10 cellular contexts compared by ENCODE assay signal in the genomic region with DNA sequence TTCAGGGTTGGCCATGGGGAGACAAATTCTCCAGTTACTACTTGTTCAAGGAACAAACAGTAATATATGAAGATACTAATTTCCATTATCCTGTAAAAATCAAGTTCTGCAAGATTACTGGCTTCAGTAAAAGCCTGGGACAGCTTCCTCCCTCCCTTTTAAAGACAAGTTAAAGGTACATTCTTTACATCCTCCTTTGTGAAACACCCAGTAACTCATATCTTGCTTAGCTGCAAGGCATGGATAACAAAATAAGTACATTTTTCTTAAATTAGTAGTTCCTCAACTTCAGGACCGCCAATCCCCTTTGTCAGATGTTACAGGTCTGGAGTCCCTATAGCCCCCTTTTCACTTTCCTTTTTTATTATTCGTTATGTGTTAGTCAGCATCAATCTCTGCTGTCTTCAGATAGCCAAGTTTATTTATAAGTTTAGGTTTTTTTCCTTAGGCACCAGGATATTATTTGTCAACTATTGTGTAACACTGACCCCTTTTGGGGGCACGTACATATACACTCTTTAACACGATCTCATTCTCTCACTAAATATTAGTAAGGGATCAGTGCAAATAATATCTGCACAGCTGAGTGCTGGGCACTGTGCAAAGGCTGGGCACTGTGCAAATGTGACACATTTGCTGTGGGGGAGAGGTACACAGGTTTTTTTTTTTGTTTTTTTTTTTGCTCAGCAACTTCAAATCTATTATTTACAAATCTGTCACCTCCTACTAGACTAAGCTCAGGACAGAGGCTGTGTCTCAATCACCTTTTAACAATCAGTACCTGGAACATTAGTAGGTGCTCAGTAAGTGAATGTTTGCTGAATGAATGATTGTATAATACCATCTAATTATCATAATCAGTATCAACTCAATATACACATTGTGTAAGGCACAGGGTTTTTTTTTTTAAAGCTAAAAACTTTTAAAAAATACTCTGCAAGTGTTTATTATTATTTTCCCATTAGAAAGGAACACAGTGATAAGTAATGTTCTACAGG. TPM values are rescaled to one million over a fixed set of nuclear protein-coding genes. Genes with fewer than 3 reads are reported as not detected.
DNase-seq lines count a peak whose midpoint lies in the region; ATAC-seq and TF ChIP-seq lines count a peak whose summit lies in the region.
"Had no signal": no experiment of that assay in that cellular context is flagged by ENCODE, and none has a peak within 500 bp of the region (broad histone marks: within the 10 kb centered on the region; RNA-seq: fewer than 3 reads in every experiment).

No MANE protein-coding gene starts in this region.

- intact Hi-C loops in tibial artery (cut with DNase I; ENCODE audit: low total_unique reads), result loop anchor here (5.0 kb wide), 1 partner anchor 296 kb away; no protein-coding TSS in a partner anchor
- intact Hi-C loops in cardiac septum (cut with DNase I), result no loop called here

- in situ Hi-C loops in astrocyte of the spinal cord (cut with HindIII; ENCODE audit: low sequenced_read_pairs), result loop anchor here (25.0 kb wide), 1 partner anchor 296 kb away; a partner anchor contains a TSS

- no peak for ATAC-seq in HG03565 (IDR thresholded peaks at IDR 0.05; ENCODE audit: unreplicated experiment)
- ATAC-seq in GM21717 (IDR thresholded peaks at IDR 0.05; ENCODE audit: unreplicated experiment), result no peak

- TF ChIP-seq CTCF in astrocyte of the spinal cord (IDR thresholded peaks at IDR 0.05; ENCODE audit: low read depth, low read length), result no peak
- peak; percentile 5 for TF ChIP-seq CTCF in liver (IDR thresholded peaks at IDR 0.05; ENCODE audit: low read depth, low read length, missing input control)
- TF ChIP-seq CTCF in tibial artery (IDR thresholded peaks at IDR 0.05), result no peak

- peaks cover 2 to 32% (median 18%) of the 10 kb centered on the region in 4 donors for H3K4me1 ChIP-seq in liver (ENCODE audit: control insufficient read depth in 4 of 4, insufficient read depth in 4 of 4, low read length in 3 of 4)
- peaks cover 0 to 88% (median 63%) of the 10 kb centered on the region in 4 donors for H3K4me1 ChIP-seq in tibial artery

- H3K36me3 ChIP-seq in liver (ENCODE audit: control insufficient read depth in 4 of 4, insufficient read depth in 3 of 4, low read depth in 1 of 4, low read length in 3 of 4), result peaks cover 3 to 69% (median 43%) of the 10 kb centered on the region in 4 donors
- H3K36me3 ChIP-seq in tibial artery, result peaks cover 31 to 33% (median 32%) of the 10 kb centered on the region in 3 donors

- peak; percentile 34 to 45 for TF ChIP-seq RAD21 in liver (IDR thresholded peaks at IDR 0.05)

- 25% methylated on average over 4 of the region's 4 CpGs for WGBS in liver

- peak overlapping the region; percentile 49 to 50 for H3K9ac ChIP-seq in liver (ENCODE audit: low read depth in 1 of 2, low read length in 2 of 2)

- peak overlapping the region; percentile 48 to 57 for H3K27ac ChIP-seq in liver (ENCODE audit: low read depth in 1 of 2, low read length in 2 of 2)
- H3K27ac ChIP-seq in tibial artery, result peak overlapping the region; percentile 45 to 98

- H3K9me3 ChIP-seq in liver (ENCODE audit: control insufficient read depth in 4 of 4, low read length in 3 of 4), result no peaks in the 10 kb centered on the region
- no peaks in the 10 kb centered on the region for H3K9me3 ChIP-seq in tibial artery

- H3K27me3 ChIP-seq in liver (ENCODE audit: control insufficient read depth in 4 of 4, insufficient read depth in 4 of 4, low read length in 3 of 4) (no peaks in the 10 kb centered on the region), tibial artery (no peaks in the 10 kb centered on the region)

- DNase-seq in DMS 273 (lab: John Stamatoyannopoulos, UW; ENCODE audit: unreplicated experiment) (peak; percentile 35), DMS 273 treated with DMSO at 0.1 percent for 48 hours (lab: John Stamatoyannopoulos, UW) (no peak), astrocyte of the spinal cord (ENCODE audit: low read depth, low spot score) (peak; percentile 46), tibial artery (no peak), cardiac septum (ENCODE audit: low spot score) (no peak)
- DNase-seq: 8988T had no signal

- no peak overlapping the region for H3K4me3 ChIP-seq in astrocyte of the spinal cord (ENCODE audit: low read depth, low read length)
- H3K4me3 ChIP-seq in liver (ENCODE audit: low read depth in 1 of 3, low read length in 3 of 3), result no peak overlapping the region
- H3K4me3 ChIP-seq in tibial artery, result peak overlapping the region in 1 of 2 donors; percentile 33
- H3K4me3 ChIP-seq: skin epidermis had no signal

TF ChIP-seq in liver, 16 proteins besides CTCF, POLR2A, EP300 and RAD21:
- TF ChIP-seq JUND (IDR thresholded peaks at IDR 0.05), result peak in 1 of 2 donors; percentile 9
- TF ChIP-seq, protein P1, sequence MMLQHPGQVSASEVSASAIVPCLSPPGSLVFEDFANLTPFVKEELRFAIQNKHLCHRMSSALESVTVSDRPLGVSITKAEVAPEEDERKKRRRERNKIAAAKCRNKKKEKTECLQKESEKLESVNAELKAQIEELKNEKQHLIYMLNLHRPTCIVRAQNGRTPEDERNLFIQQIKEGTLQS (IDR thresholded peaks at IDR 0.05), result no peak
- TF ChIP-seq YY1 (IDR thresholded peaks at IDR 0.05), result no peak
- TF ChIP-seq NR2F2 (IDR thresholded peaks at IDR 0.05), result no peak

RNA-seq across cellular contexts. Expression of a gene that starts 9.6 kb away (rescaled TPM):
- 100 to 1,000 TPM in 1 of 2 donors, 10 to 100 TPM in 1; 60.7 to 424 TPM for total RNA-seq in liver
- 100 to 1,000 TPM in 1 of 2 donors, 10 to 100 TPM in 1; 68.6 to 142 TPM for polyA plus RNA-seq in liver
- total RNA-seq in cardiac septum, result 8.2 TPM

RNA-seq across cellular contexts. Expression of a gene that starts 55.0 kb away (rescaled TPM):
- total RNA-seq in liver, result 100 to 1,000 TPM; 107 to 131 TPM
- 100 to 1,000 TPM; 231 to 297 TPM for polyA plus RNA-seq in liver
- 316 TPM for total RNA-seq in cardiac septum

Comparison
In these comparisons a context has a peak if more than half of its experiments do, and no peak if none do; other contexts are left out.
1. DNase-seq: peak in DMS 273 (single experiment) and astrocyte of the spinal cord (single experiment); none in DMS 273 treated with DMSO at 0.1 percent for 48 hours (single experiment), tibial artery (0 of 2) and cardiac septum (single experiment).